10 cellular contexts compared by ENCODE assay signal in genomic region chr7:157397036-157397720, GRCh38.
DNase-seq lines count a peak whose midpoint lies in the region; ATAC-seq and TF ChIP-seq lines count a peak whose summit lies in the region.
"Had no signal": no experiment of that assay in that cellular context is flagged by ENCODE, and none has a peak within 500 bp of the region (broad histone marks: within the 10 kb centered on the region; RNA-seq: fewer than 3 reads in every experiment).

No MANE protein-coding gene starts in this region.

- H3K36me3 Mint-ChIP-seq in GM23338 (ENCODE audit: low read depth): peaks cover 62% of the 10 kb centered on the region
- peaks cover 81% of the 10 kb centered on the region for H3K36me3 Mint-ChIP-seq in activated T-helper 17 cell treated with anti-CD3 and anti-CD28 coated beads, Interleukin-2, amount 50 U/mL, for 72 hours (ENCODE audit: low read depth)

- H3K9me3 ChIP-seq in right cardiac atrium (ENCODE audit: control insufficient read depth, low read length): no peaks in the 10 kb centered on the region
- no peaks in the 10 kb centered on the region for H3K9me3 ChIP-seq in skeletal muscle tissue (ENCODE audit: control insufficient read depth in 3 of 3, low read length in 3 of 3)
- H3K9me3 ChIP-seq: MG63, SJSA1 had no signal

- DNase-seq in GM23338 (ENCODE audit: low spot score) (no peak), right cardiac atrium (peak in 1 of 3 donors; percentile 44), DMS79 treated with DMSO at 0.1 percent for 48 hours (lab: John Stamatoyannopoulos, UW) (no peak), NK-92 (lab: John Stamatoyannopoulos, UW; ENCODE audit: unreplicated experiment) (no peak)
- DNase-seq: activated CD4-positive, alpha-beta T cell treated with anti-CD3 and anti-CD28 coated beads for 1 hour; MG63 had no signal

- H3K9me2 ChIP-seq in GM23338 (ENCODE audit: insufficient read depth): no peaks in the 10 kb centered on the region

- no peak overlapping the region for H3K4me3 Mint-ChIP-seq in GM23338
- H3K4me3 Mint-ChIP-seq in activated T-helper 17 cell treated with anti-CD3 and anti-CD28 coated beads, Interleukin-2, amount 50 U/mL, for 72 hours: no peak overlapping the region

- peaks cover 99% of the 10 kb centered on the region for H3K79me2 ChIP-seq in GM23338 (replicated peaks; ENCODE audit: insufficient read depth)

- peak overlapping the region in 2 of 3 donors; percentile 34 to 80 for H3K9ac ChIP-seq in skeletal muscle tissue (ENCODE audit: low read depth in 1 of 3, low read length in 3 of 3)

- peaks cover 5% of the 10 kb centered on the region; the same call in 1 of the 2 replicates for H3K4me1 ChIP-seq in GM23338 (ENCODE audit: insufficient read depth)
- peaks cover 11% of the 10 kb centered on the region for H3K4me1 ChIP-seq in right cardiac atrium (ENCODE audit: control insufficient read depth, insufficient read depth, low read length)
- peaks cover 27 to 56% (median 45%) of the 10 kb centered on the region in 3 donors for H3K4me1 ChIP-seq in skeletal muscle tissue (ENCODE audit: control insufficient read depth in 3 of 3, insufficient read depth in 3 of 3, low read length in 3 of 3)

- H3K27me3 ChIP-seq in GM23338 (ENCODE audit: insufficient read depth) (no peaks in the 10 kb centered on the region), right cardiac atrium (ENCODE audit: control insufficient read depth, insufficient read depth) (no peaks in the 10 kb centered on the region), skeletal muscle tissue (ENCODE audit: control insufficient read depth in 3 of 3, insufficient read depth in 3 of 3, low read length in 3 of 3) (no peaks in the 10 kb centered on the region)
- H3K27me3 ChIP-seq: MG63, SJSA1 had no signal

- peaks cover 59% of the 10 kb centered on the region for H4K20me1 ChIP-seq in GM23338 (replicated peaks; ENCODE audit: insufficient read depth)

- H3K9me3 Mint-ChIP-seq in GM23338: no peaks in the 10 kb centered on the region; the same call in 2 of the 3 replicates
- no peaks in the 10 kb centered on the region for H3K9me3 Mint-ChIP-seq in activated T-helper 17 cell treated with anti-CD3 and anti-CD28 coated beads, Interleukin-2, amount 50 U/mL, for 72 hours

- no peak for TF ChIP-seq CTCF in GM23338 (conservative IDR thresholded peaks at IDR 0.05; ENCODE audit: low read depth in 2 of 2)

- H3K4me3 ChIP-seq in GM23338 (no peak overlapping the region), right cardiac atrium (ENCODE audit: low read length) (no peak overlapping the region), skeletal muscle tissue (ENCODE audit: low read length in 3 of 3) (peak overlapping the region in 2 of 3 donors; percentile 42 to 63)
- H3K4me3 ChIP-seq: MG63, SJSA1 had no signal

- no peak overlapping the region for H3K4me2 ChIP-seq in GM23338

- H3F3A ChIP-seq in GM23338 (replicated peaks; ENCODE audit: low read depth): peaks cover 50% of the 10 kb centered on the region

- peak overlapping the region; percentile 79 for H3K27ac Mint-ChIP-seq in GM23338
- H3K27ac Mint-ChIP-seq in activated T-helper 17 cell treated with anti-CD3 and anti-CD28 coated beads, Interleukin-2, amount 50 U/mL, for 72 hours: peak overlapping the region; percentile 9

- WGBS in right cardiac atrium: 85% methylated on average over 31 of the region's 31 CpGs

- H3K27ac ChIP-seq in GM23338 (ENCODE audit: low read depth): peak overlapping the region; percentile 91
- peak overlapping the region; percentile 78 for H3K27ac ChIP-seq in right cardiac atrium (ENCODE audit: low read length)
- H3K27ac ChIP-seq in skeletal muscle tissue (ENCODE audit: low read depth, low read length): peak overlapping the region; percentile 69

- peaks cover 15% of the 10 kb centered on the region for H3K27me3 Mint-ChIP-seq in GM23338 (ENCODE audit: insufficient read depth, low read depth, poor library complexity)
- H3K27me3 Mint-ChIP-seq in activated T-helper 17 cell treated with anti-CD3 and anti-CD28 coated beads, Interleukin-2, amount 50 U/mL, for 72 hours: no peaks in the 10 kb centered on the region

- peak; percentile 15 for ATAC-seq in GM23338
- no peak for ATAC-seq in activated T-helper 17 cell treated with anti-CD3 and anti-CD28 coated beads, Interleukin-2, amount 50 U/mL, for 72 hours (replicated peaks)
- ATAC-seq in right cardiac atrium: peak; percentile 9 to 14
- ATAC-seq in HG02759 (IDR thresholded peaks at IDR 0.05; ENCODE audit: unreplicated experiment): no peak

- H3K36me3 ChIP-seq in GM23338 (ENCODE audit: insufficient read depth) (peaks cover 4% of the 10 kb centered on the region), skeletal muscle tissue (ENCODE audit: control insufficient read depth in 3 of 3, insufficient read depth in 3 of 3, low read length in 3 of 3) (peaks cover 4 to 14% (median 6%) of the 10 kb centered on the region in 3 donors)
- H3K36me3 ChIP-seq: MG63 had no signal

- intact Hi-C loops in right cardiac atrium (cut with DNase I): no loop called here

- peaks cover 14% of the 10 kb centered on the region for H3K4me1 Mint-ChIP-seq in GM23338
- peaks cover 9% of the 10 kb centered on the region for H3K4me1 Mint-ChIP-seq in activated T-helper 17 cell treated with anti-CD3 and anti-CD28 coated beads, Interleukin-2, amount 50 U/mL, for 72 hours

- H2AFZ ChIP-seq in GM23338: no peak overlapping the region

TF ChIP-seq in GM23338, 12 proteins besides CTCF, POLR2A, EP300 and RAD21 (continues in another document):
- TF ChIP-seq POLR2AphosphoS5 (IDR thresholded peaks at IDR 0.05; ENCODE audit: low read depth): no peak; the same call in 1 of the 2 replicates
- no peak for TF ChIP-seq EZH2 (IDR thresholded peaks at IDR 0.05; ENCODE audit: low read depth, unreplicated experiment)
- no peak for TF ChIP-seq EZH2phosphoT487 (IDR thresholded peaks at IDR 0.05; ENCODE audit: unreplicated experiment)
- TF ChIP-seq, protein P1, sequence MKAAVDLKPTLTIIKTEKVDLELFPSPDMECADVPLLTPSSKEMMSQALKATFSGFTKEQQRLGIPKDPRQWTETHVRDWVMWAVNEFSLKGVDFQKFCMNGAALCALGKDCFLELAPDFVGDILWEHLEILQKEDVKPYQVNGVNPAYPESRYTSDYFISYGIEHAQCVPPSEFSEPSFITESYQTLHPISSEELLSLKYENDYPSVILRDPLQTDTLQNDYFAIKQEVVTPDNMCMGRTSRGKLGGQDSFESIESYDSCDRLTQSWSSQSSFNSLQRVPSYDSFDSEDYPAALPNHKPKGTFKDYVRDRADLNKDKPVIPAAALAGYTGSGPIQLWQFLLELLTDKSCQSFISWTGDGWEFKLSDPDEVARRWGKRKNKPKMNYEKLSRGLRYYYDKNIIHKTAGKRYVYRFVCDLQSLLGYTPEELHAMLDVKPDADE (IDR thresholded peaks at IDR 0.05): no peak
- no peak for TF ChIP-seq ZNF462 (CRISPR knock-in tag; IDR thresholded peaks at IDR 0.05)

Comparison
In these comparisons a context has a peak if more than half of its experiments do, and no peak if none do; other contexts are left out.
1. ATAC-seq: peak in GM23338 (single experiment) and right cardiac atrium (2 of 2); none in activated T-helper 17 cell treated with anti-CD3 and anti-CD28 coated beads, Interleukin-2, amount 50 U/mL, for 72 hours (single experiment) and HG02759 (single experiment).
2. H3K4me3 ChIP-seq: peak in skeletal muscle tissue (2 of 3); none in GM23338 (single experiment) and right cardiac atrium (single experiment).
3. Peak in every context shown above with its lines, with median percentiles within 50 percentile points of each other: H3K27ac ChIP-seq.